ENCODE assay signal across 8 cellular contexts in genomic region chr3:151460774-151461450, GRCh38. TPM values are rescaled to one million over a fixed set of nuclear protein-coding genes. Genes with fewer than 3 reads are reported as not detected.
DNase-seq lines count a peak whose midpoint lies in the region; ATAC-seq, FAIRE-seq and TF ChIP-seq lines count a peak whose summit lies in the region.

TSS of gene IGSF10 (minus strand) at chr3:151461061. CDS start at chr3:151458709, 2,352 bp downstream.

- FAIRE-seq in H1 (lab: Jason Lieb, UNC): no peak

- no peak within 1 kb of the TSS; the same call in 1 of the 2 replicates for H3K18ac ChIP-seq in H1 (ENCODE audit: extremely low read depth, low read length)

- POLR2A ChIA-PET in H1 (lab: Charles Lee; ENCODE audit: partially characterized antibody): no interaction called here

- H3K23me2 ChIP-seq in H1 (ENCODE audit: low read depth, low read length): no peaks in the 10 kb centered on the region; the same call in 1 of the 2 replicates

- WGBS in H1 (ENCODE audit: extremely low coverage in 1 of 2, insufficient coverage in 1 of 2, insufficient read length in 1 of 2, insufficient replicate concordance in 2 of 2, low coverage in 1 of 2, low lambda C conversion rate in 2 of 2, missing lambda C conversion rate in 1 of 2), 2 experiments: 15% methylated on average over 36 of the region's 40 CpGs; no CpG with 5 or more reads in 1 of the 2 experiments

- no peak within 1 kb of the TSS; a peak in 1 of 7 replicates for H3K9ac ChIP-seq in H1 (replicated peaks in 1 of 4; ENCODE audit: extremely low read depth in 1 of 4, low read depth in 3 of 4, low read length in 3 of 4)
- peak within 1 kb of the TSS; percentile 10 to 33 for H3K9ac ChIP-seq in mucosa of rectum (ENCODE audit: low read depth in 1 of 2, low read length in 2 of 2)

- no peaks in the 10 kb centered on the region for H4K20me1 ChIP-seq in H1 (replicated peaks in 1 of 2; ENCODE audit: control insufficient read depth in 1 of 2, insufficient read depth in 2 of 2, low read length in 2 of 2)

- H3K56ac ChIP-seq in H1 (replicated peaks; ENCODE audit: insufficient read length, low read depth, low read length): no peak within 1 kb of the TSS

- no peak for TF ChIP-seq POLR2A in H1 (IDR thresholded peaks at IDR 0.05; ENCODE audit: control extremely low read depth in 1 of 2, low read depth in 2 of 2, low read length in 2 of 2)

- H2BK5ac ChIP-seq in H1 (ENCODE audit: low read depth, low read length): no peak within 1 kb of the TSS

- no peak for TF ChIP-seq RAD21 in H1 (IDR thresholded peaks at IDR 0.05 in 1 of 2, conservative IDR thresholded peaks at IDR 0.05 in 1 of 2; ENCODE audit: low read depth in 2 of 2, low read length in 2 of 2)

- no peak within 1 kb of the TSS for H3K14ac ChIP-seq in H1 (ENCODE audit: insufficient read length)

- no peak for TF ChIP-seq EP300 in H1 (IDR thresholded peaks at IDR 0.05; ENCODE audit: borderline replicate concordance in 1 of 2, low read depth in 2 of 2, low read length in 2 of 2)

- TF ChIP-seq CTCF in H1 (IDR thresholded peaks at IDR 0.05; ENCODE audit: control extremely low read depth in 1 of 3, insufficient read depth in 1 of 3, low read depth in 1 of 3, low read length in 3 of 3): no peak

- no peak within 1 kb of the TSS for H4K5ac ChIP-seq in H1 (ENCODE audit: insufficient read length, low read depth, low read length)

- CTCF ChIA-PET in H1 (lab: Charles Lee; ENCODE audit: partially characterized antibody): interaction anchor here (2.0 to 2.4 kb wide), 3 partner anchors 8 to 377 kb away, joined by 9 to 11 read pairs (median 10); no protein-coding TSS in a partner anchor

- H3K79me1 ChIP-seq in H1 (ENCODE audit: low read depth, low read length): no peaks in the 10 kb centered on the region

- H3K36me3 ChIP-seq in H1 (ENCODE audit: control insufficient read depth in 2 of 4, insufficient read depth in 4 of 4, low read length in 3 of 4) (no peaks in the 10 kb centered on the region), mucosa of rectum (ENCODE audit: control insufficient read depth in 2 of 2, insufficient read depth in 2 of 2, low read length in 2 of 2) (no peaks in the 10 kb centered on the region)

- 0 out of 2 replicates have a peak within 1 kb of the TSS, but pooled peaks have one; percentile 18 for H2AFZ ChIP-seq in H1 (ENCODE audit: low read length)

- H3K4me1 ChIP-seq in H1 (replicated peaks in 1 of 4; ENCODE audit: control insufficient read depth in 3 of 4, insufficient read depth in 4 of 4, low read length in 3 of 4) (peaks cover 0 to 2% (median 0%) of the 10 kb centered on the region in 4 experiments; a peak in 1 of 7 replicates), mucosa of rectum (ENCODE audit: control insufficient read depth in 2 of 2, insufficient read depth in 2 of 2, low read length in 2 of 2) (no peaks in the 10 kb centered on the region)

- peak within 1 kb of the TSS; percentile 54 to 65 for H3K4me2 ChIP-seq in H1 (ENCODE audit: insufficient read depth in 1 of 2, low read depth in 2 of 2, low read length in 2 of 2)

- DNase-seq in 8988T (peak; percentile 31), HuH-7.5 (ENCODE audit: low spot score) (peak; percentile 35), H1 (ENCODE audit: low read depth in 1 of 2, low spot score in 2 of 2) (peak in 1 of 2 experiments; percentile 69), NCI-H446 (lab: John Stamatoyannopoulos, UW) (no peak), epidermal melanocyte (ENCODE audit: insufficient read length, low spot score) (no peak)
- no peak for DNase-seq in stimulated activated CD4-positive, alpha-beta T cell treated with anti-CD3 and anti-CD28 coated beads, Interleukin-12 subunit alpha, Interleukin-12 subunit beta, amount 100 ng/mL, for 4 hours

- H3K4me3 ChIP-seq in H1 (ENCODE audit: extremely low read depth in 1 of 4, insufficient read depth in 2 of 4, low read depth in 3 of 4, low read length in 4 of 4): peak within 1 kb of the TSS; percentile 16 to 66 (median 46)
- H3K4me3 ChIP-seq in mucosa of rectum (ENCODE audit: low read length in 2 of 2): peak within 1 kb of the TSS; percentile 59 to 64

- H4K8ac ChIP-seq in H1 (ENCODE audit: extremely low read depth, insufficient read depth, low read length): no peak within 1 kb of the TSS; the same call in 1 of the 2 replicates

- H3K27ac ChIP-seq in H1 (ENCODE audit: low read depth, low read length): no peak within 1 kb of the TSS
- H3K27ac ChIP-seq in mucosa of rectum (ENCODE audit: low read depth in 2 of 2, low read length in 2 of 2): no peak within 1 kb of the TSS

- no peak within 1 kb of the TSS for H2BK12ac ChIP-seq in H1 (ENCODE audit: low read depth, low read length)

- ATAC-seq in HG03571 (IDR thresholded peaks at IDR 0.05; ENCODE audit: unreplicated experiment): no peak

- H3K9me3 ChIP-seq in H1 (ENCODE audit: insufficient read depth in 2 of 2, low read depth in 1 of 2, low read length in 1 of 2) (no peaks in the 10 kb centered on the region), mucosa of rectum (ENCODE audit: control insufficient read depth in 2 of 2, low read length in 2 of 2) (no peaks in the 10 kb centered on the region)

- H2BK20ac ChIP-seq in H1 (ENCODE audit: low read length): no peak within 1 kb of the TSS

- no peak within 1 kb of the TSS for H2AK5ac ChIP-seq in H1 (ENCODE audit: low read depth, low read length)

- H3K79me2 ChIP-seq in H1 (ENCODE audit: control insufficient read depth in 1 of 2, insufficient read depth in 2 of 2, low read length in 2 of 2): no peaks in the 10 kb centered on the region

- H2BK120ac ChIP-seq in H1 (replicated peaks; ENCODE audit: low read depth, low read length): no peak within 1 kb of the TSS

- no peak within 1 kb of the TSS for H2BK15ac ChIP-seq in H1 (ENCODE audit: low read length)

- H4K91ac ChIP-seq in H1 (replicated peaks; ENCODE audit: insufficient read length, low read length): no peak within 1 kb of the TSS

- H3K23ac ChIP-seq in H1 (ENCODE audit: insufficient read length): no peak within 1 kb of the TSS

- H3K27me3 ChIP-seq in H1 (replicated peaks in 1 of 4; ENCODE audit: control insufficient read depth in 3 of 4, extremely low read depth in 1 of 4, insufficient read depth in 3 of 4, low read length in 3 of 4): no peaks in the 10 kb centered on the region
- H3K27me3 ChIP-seq in mucosa of rectum (ENCODE audit: control insufficient read depth in 2 of 2, insufficient read depth in 2 of 2, low read length in 2 of 2): peaks cover 0 to 5% of the 10 kb centered on the region in 2 donors

- H3K4ac ChIP-seq in H1 (replicated peaks; ENCODE audit: insufficient read length, low read depth, low read length): no peak within 1 kb of the TSS

TF ChIP-seq in H1, 55 proteins besides CTCF, POLR2A, EP300 and RAD21:
- TF ChIP-seq CBX8 (IDR thresholded peaks at IDR 0.05; ENCODE audit: borderline replicate concordance, low read depth, low read length): no peak
- TF ChIP-seq JUND (IDR thresholded peaks at IDR 0.05; ENCODE audit: low read length): no peak
- peak; percentile 77 for TF ChIP-seq KDM4A (IDR thresholded peaks at IDR 0.05; ENCODE audit: low read depth, low read length, severe bottlenecking)
- TF ChIP-seq MAX (IDR thresholded peaks at IDR 0.05): no peak; the same call in 1 of the 2 replicates
- TF ChIP-seq GABPA (IDR thresholded peaks at IDR 0.05; ENCODE audit: borderline replicate concordance, insufficient read depth, low read length): no peak
- TF ChIP-seq KDM1A (IDR thresholded peaks at IDR 0.05; ENCODE audit: borderline replicate concordance, low read length): peak; percentile 89
- no peak for TF ChIP-seq ATF3 (IDR thresholded peaks at IDR 0.05; ENCODE audit: insufficient read depth, low read depth, low read length)
- TF ChIP-seq ASH2L (IDR thresholded peaks at IDR 0.05; ENCODE audit: low read length): peak; percentile 46
- no peak for TF ChIP-seq POU5F1 (IDR thresholded peaks at IDR 0.05; ENCODE audit: low read depth, low read length)

RNA-seq across cellular contexts. Expression of gene IGSF10, which starts in this region (rescaled TPM):
- total RNA-seq in H1 (2021; fragmentation: NEBNext Ultra II Directional; extraction: Animal tissue kit (Norgen Biotek cat#: 25700)): 0.86 and 0.95 TPM in 2 replicates
- polyA plus RNA-seq in H1 (2011; rRNA removed): 0.46 and 0.59 TPM in 2 replicates
- polyA plus RNA-seq in H1 (2011; cell fraction: cytosol; rRNA removed): 0.53 TPM
- 1.0 TPM for polyA plus RNA-seq in H1 (2011; cell fraction: nucleus; rRNA removed)
- polyA plus RNA-seq in H1 (2012, experiment 1 of 2): 0.60 to 0.86 TPM (median 0.74 TPM) in 4 replicates
- 0.05 TPM for polyA plus RNA-seq in H1 (2012, experiment 2 of 2)
- polyA plus RNA-seq in H1 (2013, experiment 1 of 2): 2.5 TPM
- polyA plus RNA-seq in H1 (2013, experiment 2 of 2): 2.2 TPM
- polyA minus RNA-seq in H1 (2011; rRNA and poly(A)+ RNA removed): 0.82 and 1.7 TPM in 2 replicates
- 0.29 TPM for polyA minus RNA-seq in H1 (2011; cell fraction: cytosol; rRNA and poly(A)+ RNA removed)
- 1.3 TPM for polyA minus RNA-seq in H1 (2011; cell fraction: nucleus; rRNA and poly(A)+ RNA removed)

Comparison
In these comparisons a context has a peak if more than half of its experiments do, and no peak if none do; other contexts are left out.
1. DNase-seq: peak in 8988T (single experiment) and HuH-7.5 (single experiment); none in stimulated activated CD4-positive, alpha-beta T cell treated with anti-CD3 and anti-CD28 coated beads, Interleukin-12 subunit alpha, Interleukin-12 subunit beta, amount 100 ng/mL, for 4 hours (single experiment), NCI-H446 (0 of 2) and epidermal melanocyte (single experiment).
2. H3K9ac ChIP-seq: peak in mucosa of rectum (2 of 2); none in H1 (0 of 4).